Comparison of ENCODE assay signal across 7 cellular contexts in the genomic region with DNA sequence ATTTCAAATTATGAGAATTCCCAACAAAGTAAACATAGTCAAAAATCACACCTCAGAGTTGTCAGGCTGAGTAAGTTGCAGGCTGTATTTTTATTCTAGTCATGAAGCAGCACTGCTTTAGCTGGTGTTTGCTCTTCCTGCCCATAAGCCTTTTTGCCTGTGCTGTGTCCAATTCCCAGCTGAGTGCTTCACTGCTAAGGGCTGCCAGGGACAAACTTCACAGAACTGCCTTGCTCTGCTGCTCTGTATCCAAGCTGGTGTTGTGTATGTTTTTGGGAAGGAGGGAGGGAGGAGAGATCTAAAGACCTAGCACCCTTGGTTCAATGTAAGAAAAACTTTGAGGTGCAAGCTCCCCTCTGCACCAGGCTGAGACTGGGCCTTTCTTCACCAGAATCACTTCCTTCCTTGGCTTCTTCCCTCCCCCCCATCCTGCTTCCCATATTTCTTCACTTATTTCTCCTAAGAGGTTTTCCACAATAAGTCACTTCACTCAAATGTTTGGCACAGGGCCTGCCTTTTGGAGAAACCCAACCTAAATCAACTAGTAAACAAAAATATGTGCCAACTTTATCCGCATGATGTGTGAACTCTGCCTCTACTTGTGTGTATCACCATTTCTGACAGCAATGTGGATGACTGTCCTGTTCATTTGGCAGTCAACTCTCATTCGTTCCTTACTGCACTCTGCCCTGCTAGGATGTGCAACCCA.
DNase-seq lines count a peak whose midpoint lies in the region; ATAC-seq and TF ChIP-seq lines count a peak whose summit lies in the region.

No MANE protein-coding gene starts in this region.

- H3K4me1 ChIP-seq in OCI-LY3 (ENCODE audit: low read length) (peaks cover 20% of the 10 kb centered on the region), HAP-1 (no peaks in the 10 kb centered on the region)

- in situ Hi-C loops in HAP-1 (cut with MboI; ENCODE audit: low sequenced_read_pairs) = no loop called here

- no peaks in the 10 kb centered on the region for H3K9me3 ChIP-seq in OCI-LY3 (ENCODE audit: insufficient read depth, low read length)
- H3K9me3 ChIP-seq in HAP-1 = no peaks in the 10 kb centered on the region

- peak; percentile 19 for DNase-seq in foreskin melanocyte
- no peak for DNase-seq in HAP-1 (ENCODE audit: low spot score in 2 of 2)

- H3K36me3 ChIP-seq in OCI-LY3 (replicated peaks; ENCODE audit: low read depth, low read length) (peaks cover 74% of the 10 kb centered on the region), HAP-1 (replicated peaks) (peaks cover 52% of the 10 kb centered on the region)

- peaks cover 18% of the 10 kb centered on the region for H3K79me2 ChIP-seq in OCI-LY3 (ENCODE audit: low read length)

- ATAC-seq in GM21529 (IDR thresholded peaks at IDR 0.05; ENCODE audit: unreplicated experiment) (peak; percentile 9), HG02571 (IDR thresholded peaks at IDR 0.05; ENCODE audit: unreplicated experiment) (no peak), GM18520 (IDR thresholded peaks at IDR 0.05; ENCODE audit: unreplicated experiment) (no peak)

- no peak overlapping the region for H3K9ac ChIP-seq in OCI-LY3 (ENCODE audit: low read length)

- H4K20me1 ChIP-seq in OCI-LY3 (ENCODE audit: insufficient read depth, low read length) = peaks cover 14% of the 10 kb centered on the region; the same call in 1 of the 2 replicates

- H3K4me2 ChIP-seq in OCI-LY3 (ENCODE audit: low read length) = no peak overlapping the region

- H2AFZ ChIP-seq in OCI-LY3 (ENCODE audit: low read depth, low read length) = no peak overlapping the region

- H3K27me3 ChIP-seq in OCI-LY3 (ENCODE audit: low read depth, low read length) = no peaks in the 10 kb centered on the region
- H3K27me3 ChIP-seq in HAP-1 (ENCODE audit: low read depth) = no peaks in the 10 kb centered on the region

- no peak for TF ChIP-seq CTCF in OCI-LY3 (IDR thresholded peaks at IDR 0.05; ENCODE audit: low read depth, low read length)

- H3K27ac ChIP-seq in OCI-LY3 (ENCODE audit: low read length) (peak overlapping the region; percentile 15), skin epidermis (peak overlapping the region in 11 of 21 experiments; percentile 8 to 59 (median 31))

- H3K4me3 ChIP-seq in OCI-LY3 (ENCODE audit: low read length) (no peak overlapping the region), skin epidermis (no peak overlapping the region), HAP-1 (no peak overlapping the region)
